ENCODE assay signal across 19 cellular contexts in the genomic region with DNA sequence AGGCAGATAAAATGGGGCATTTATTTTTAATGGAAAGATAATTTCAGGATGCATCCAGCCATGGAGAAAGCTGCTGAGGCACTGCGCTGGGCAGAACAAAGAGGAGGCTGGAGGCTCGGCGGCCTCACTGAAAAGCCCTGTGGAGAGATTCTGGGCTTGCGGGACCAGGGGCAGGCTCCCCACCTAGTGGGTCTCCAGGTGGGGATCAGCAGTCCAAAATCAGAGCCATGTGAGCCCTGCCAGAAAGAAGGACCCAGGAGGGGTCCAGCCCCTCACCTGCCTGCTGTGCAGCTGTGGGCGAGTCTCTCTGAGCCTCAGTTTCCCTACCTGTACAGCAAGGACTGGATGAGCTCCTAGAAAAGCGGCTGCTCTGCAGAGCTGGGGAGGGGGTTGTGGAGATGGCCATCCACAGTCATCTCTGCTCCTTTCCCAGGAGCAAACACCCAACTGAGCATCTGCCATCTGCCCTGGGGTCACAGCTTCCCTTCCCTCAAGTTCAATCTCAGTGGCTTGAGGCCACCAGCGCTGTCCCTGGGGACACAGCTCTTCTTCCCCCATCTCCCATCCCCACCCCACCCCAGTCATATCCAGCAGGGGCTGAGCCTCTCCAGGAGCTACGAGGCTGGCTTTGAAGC. TPM values are rescaled to one million over a fixed set of nuclear protein-coding genes. Genes with fewer than 3 reads are reported as not detected.
DNase-seq lines count a peak whose midpoint lies in the region; ATAC-seq, FAIRE-seq and TF ChIP-seq lines count a peak whose summit lies in the region.
"Had no signal": no experiment of that assay in that cellular context is flagged by ENCODE, and none has a peak within 500 bp of the region (broad histone marks: within the 10 kb centered on the region; RNA-seq: fewer than 3 reads in every experiment).

No MANE protein-coding gene starts in this region.

- H3K36me3 ChIP-seq in right lobe of liver, result no peaks in the 10 kb centered on the region
- no peaks in the 10 kb centered on the region for H3K36me3 ChIP-seq in HepG2 (replicated peaks in 1 of 2; ENCODE audit: control insufficient read depth in 1 of 2, insufficient read depth in 2 of 2, low read length in 2 of 2)
- no peaks in the 10 kb centered on the region for H3K36me3 ChIP-seq in neural cell (ENCODE audit: insufficient read depth, low read length)

- H3K9me3 ChIP-seq in right lobe of liver (no peaks in the 10 kb centered on the region), HepG2 (ENCODE audit: low read length) (no peaks in the 10 kb centered on the region), neural cell (ENCODE audit: low read length) (no peaks in the 10 kb centered on the region)

- H3K4me1 Mint-ChIP-seq in brain (peaks cover 64% of the 10 kb centered on the region), immature natural killer cell (no peaks in the 10 kb centered on the region), MCF 10A (ENCODE audit: insufficient read depth, unreplicated experiment) (no peaks in the 10 kb centered on the region)
- H3K4me1 Mint-ChIP-seq: CD8-positive, alpha-beta memory T cell; GM23338; IgD-negative memory B cell had no signal

- H3K4me2 ChIP-seq in HepG2 (ENCODE audit: low read depth, low read length) (no peak overlapping the region), neural cell (ENCODE audit: low read length) (no peak overlapping the region)
- H3K4me2 ChIP-seq: GM23338 had no signal

- DNase-seq in right lobe of liver (peak; percentile 9 to 20 (median 16)), HepG2 (ENCODE audit: low spot score) (no peak), NCI-H748 treated with DMSO at 0.1 percent for 48 hours (lab: John Stamatoyannopoulos, UW) (no peak), immature natural killer cell (no peak), MCF 10A (ENCODE audit: unreplicated experiment) (no peak)
- DNase-seq: AML-193; MV-4-11; NCI-H1417 treated with DMSO at 0.1 percent for 48 hours; NCI-H2029; NCI-H526; NK-92 treated with Interleukin-12 subunit alpha and Interleukin-12 subunit beta, amount 100 ng/mL, for 24 hours; PC-3 had no signal

- TF ChIP-seq EP300 in HepG2 (IDR thresholded peaks at IDR 0.05; ENCODE audit: low read depth in 2 of 2, low read length in 2 of 2) (no peak), HepG2 (CRISPR knock-in tag; IDR thresholded peaks at IDR 0.05; ENCODE audit: borderline replicate concordance) (no peak), neural cell (conservative IDR thresholded peaks at IDR 0.05; ENCODE audit: poor library complexity, severe bottlenecking) (no peak)

- no peaks in the 10 kb centered on the region for H3K9me2 ChIP-seq in neural cell (ENCODE audit: insufficient read depth, low read length)

- FAIRE-seq in HepG2 (lab: Jason Lieb, UNC), result no peak

- no peak for ATAC-seq in right lobe of liver
- ATAC-seq in HepG2, result no peak
- ATAC-seq: GM23338, PC-3 had no signal

- H2AFZ ChIP-seq in HepG2 (ENCODE audit: low read length) (no peak overlapping the region), neural cell (ENCODE audit: low read depth, low read length) (no peak overlapping the region)
- H2AFZ ChIP-seq: GM23338 had no signal

- H3K79me2 ChIP-seq in HepG2 (ENCODE audit: insufficient read depth, low read length) (no peaks in the 10 kb centered on the region), neural cell (replicated peaks; ENCODE audit: insufficient read depth, low read length) (no peaks in the 10 kb centered on the region)

- no peak overlapping the region for H3K4me3 ChIP-seq in right lobe of liver
- no peak overlapping the region for H3K4me3 ChIP-seq in HepG2 (replicated peaks in 1 of 3; ENCODE audit: insufficient read depth in 1 of 3, low read depth in 2 of 3, low read length in 3 of 3)
- no peak overlapping the region for H3K4me3 ChIP-seq in neural cell (ENCODE audit: low read length)
- H3K4me3 ChIP-seq: GM23338 had no signal

- H3K4me3 Mint-ChIP-seq in brain (no peak overlapping the region), immature natural killer cell (no peak overlapping the region), MCF 10A (ENCODE audit: unreplicated experiment) (no peak overlapping the region)
- H3K4me3 Mint-ChIP-seq: CD8-positive, alpha-beta memory T cell; GM23338 had no signal

- H3K4me1 ChIP-seq in right lobe of liver (no peaks in the 10 kb centered on the region), HepG2 (ENCODE audit: insufficient read depth, low read length) (no peaks in the 10 kb centered on the region)

- WGBS in right lobe of liver (ENCODE audit: insufficient coverage, low coverage, low lambda C conversion rate, missing lambda C conversion rate), result 70% methylated on average over 3 of the region's 8 CpGs
- WGBS in HepG2 (ENCODE audit: low lambda C conversion rate), result 22% methylated on average over 8 of the region's 8 CpGs

- peaks cover 6% of the 10 kb centered on the region; the same call in 1 of the 2 replicates for H4K20me1 ChIP-seq in HepG2 (ENCODE audit: insufficient read depth, low read length)
- no peaks in the 10 kb centered on the region for H4K20me1 ChIP-seq in neural cell (ENCODE audit: insufficient read depth)

- TF ChIP-seq POLR2A in right lobe of liver (IDR thresholded peaks at IDR 0.05), result no peak
- no peak for TF ChIP-seq POLR2A in HepG2 (IDR thresholded peaks at IDR 0.05; ENCODE audit: insufficient read depth in 1 of 2, low read depth in 2 of 2, low read length in 2 of 2)

- intact Hi-C loops in right lobe of liver (cut with DNase I), result loop anchor here (5.0 kb wide), 2 partner anchors 418 to 483 kb away; a partner anchor contains a TSS
- intact Hi-C loops in HepG2 (cut with micrococcal nuclease; ENCODE audit: unreplicated experiment), result no loop called here
- intact Hi-C loops in MCF 10A (cut with micrococcal nuclease), result no loop called here

- H3K9ac ChIP-seq in HepG2 (ENCODE audit: insufficient read depth, low read depth, low read length) (no peak overlapping the region), neural cell (ENCODE audit: low read length) (peak overlapping the region; percentile 1)

- no TSS peak for BruUV-seq in HepG2 (replicated peaks; lab: Mats Ljungman, UMichigan)
- BruUV-seq in MCF 10A (replicated peaks; lab: Mats Ljungman, UMichigan), result no TSS peak

- H3K9me3 Mint-ChIP-seq in brain, result peaks cover 0 to 4% (median 0%) of the 10 kb centered on the region in 5 experiments
- no peaks in the 10 kb centered on the region for H3K9me3 Mint-ChIP-seq in immature natural killer cell
- no peaks in the 10 kb centered on the region for H3K9me3 Mint-ChIP-seq in MCF 10A (ENCODE audit: unreplicated experiment)
- H3K9me3 Mint-ChIP-seq: CD8-positive, alpha-beta memory T cell; GM23338 had no signal

- H3F3A ChIP-seq in neural cell (ENCODE audit: insufficient read depth, low read length, poor library complexity, severe bottlenecking), result no peaks in the 10 kb centered on the region

- POLR2A ChIA-PET in HepG2 (lab: Yijun Ruan, JAX), result no interaction called here
- POLR2A ChIA-PET in MCF 10A (lab: Yijun Ruan, JAX), result no interaction called here

- H3K27ac Mint-ChIP-seq in brain (peak overlapping the region; percentile 29 to 90 (median 44)), immature natural killer cell (no peak overlapping the region), MCF 10A (ENCODE audit: low read depth, unreplicated experiment) (no peak overlapping the region)
- H3K27ac Mint-ChIP-seq: CD8-positive, alpha-beta memory T cell; GM23338; IgD-negative memory B cell had no signal

- TF ChIP-seq RAD21 in HepG2 (CRISPR knock-in tag; IDR thresholded peaks at IDR 0.05) (no peak), neural cell (conservative IDR thresholded peaks at IDR 0.05) (no peak)

- no peak overlapping the region for H3K27ac ChIP-seq in right lobe of liver
- no peak overlapping the region for H3K27ac ChIP-seq in HepG2 (ENCODE audit: extremely low read length, insufficient read depth, low read length)
- no peak overlapping the region for H3K27ac ChIP-seq in neural cell (ENCODE audit: low read length)

- H3K27me3 ChIP-seq in right lobe of liver (no peaks in the 10 kb centered on the region), HepG2 (ENCODE audit: control insufficient read depth in 1 of 2, insufficient read depth in 2 of 2, low read length in 2 of 2) (peaks cover 14 to 88% of the 10 kb centered on the region in 2 experiments; a peak in 4 of 5 replicates), neural cell (ENCODE audit: insufficient read depth, low read depth, low read length) (no peaks in the 10 kb centered on the region)

- TF ChIP-seq CTCF in right lobe of liver (IDR thresholded peaks at IDR 0.05) (no peak), HepG2 (CRISPR knock-in tag; IDR thresholded peaks at IDR 0.05) (no peak), brain (conservative IDR thresholded peaks at IDR 0.05) (no peak), neural cell (IDR thresholded peaks at IDR 0.05; ENCODE audit: poor library complexity, severe bottlenecking) (no peak), MCF 10A (IDR thresholded peaks at IDR 0.05; ENCODE audit: unreplicated experiment) (no peak)

- CTCF ChIA-PET in HepG2 (lab: Yijun Ruan, JAX; ENCODE audit: low intra/inter-chr PET ratio, low total read pairs), result no interaction called here
- CTCF ChIA-PET in MCF 10A (lab: Yijun Ruan, JAX), result interaction anchor here (0.6 to 2.5 kb wide), 4 partner anchors 8 to 943 kb away, joined by 3 to 11 read pairs (median 3); no protein-coding TSS in a partner anchor

- H3K27me3 Mint-ChIP-seq in brain (peaks cover 8% of the 10 kb centered on the region), immature natural killer cell (ENCODE audit: low read depth in 3 of 3) (peaks cover 0 to 2% (median 0%) of the 10 kb centered on the region in 3 donors), MCF 10A (ENCODE audit: insufficient read depth, unreplicated experiment) (peaks cover 70% of the 10 kb centered on the region)

- no peaks in the 10 kb centered on the region for H3K36me3 Mint-ChIP-seq in brain
- no peaks in the 10 kb centered on the region for H3K36me3 Mint-ChIP-seq in immature natural killer cell
- no peaks in the 10 kb centered on the region for H3K36me3 Mint-ChIP-seq in MCF 10A (ENCODE audit: insufficient read depth, unreplicated experiment)
- H3K36me3 Mint-ChIP-seq: CD8-positive, alpha-beta memory T cell; IgD-negative memory B cell had no signal

- in situ Hi-C loops in HepG2 (cut with HindIII; ENCODE audit: extremely low pct_ligation_motif_present, low pct_unique_long_range_greater_than_20kb), result no loop called here

RNA-seq across cellular contexts. Expression of a gene that starts 23.8 kb away (rescaled TPM):
- total RNA-seq in right lobe of liver (1 to 10 TPM in 4 of 6 experiments, under 1 TPM in 2; 0.35 to 4.0 (median 1.9) TPM), HepG2 (2016; rRNA removed; fragmentation: Illumina TruSeq; extraction: Trizol) (not detected in 2 replicates), MCF 10A (2022) (not detected in 2 replicates)
- total RNA-seq in HepG2 (2016; cell fraction: cytosol; rRNA removed; fragmentation: Illumina TruSeq; extraction: Trizol; ENCODE audit: low read depth), result not detected in 2 replicates
- total RNA-seq in HepG2 (2016; cell fraction: insoluble cytoplasmic fraction; rRNA removed; fragmentation: Illumina TruSeq; extraction: Trizol), result not detected in 2 replicates
- not detected in 2 replicates for total RNA-seq in HepG2 (2016; cell fraction: membrane; rRNA removed; fragmentation: Illumina TruSeq; extraction: Trizol)
- total RNA-seq in HepG2 (2016; cell fraction: nucleus; rRNA removed; fragmentation: Illumina TruSeq; extraction: Trizol), result not detected in 2 replicates
- polyA plus RNA-seq in HepG2 (2011; rRNA removed) (not detected in 2 replicates), brain (ENCODE audit: insufficient read depth, low read depth, low replicate concordance) (not detected), neural cell (not detected in 2 replicates), immature natural killer cell (not detected)
- not detected in 2 replicates for polyA plus RNA-seq in HepG2 (2011; cell fraction: cytosol; rRNA removed)
- polyA plus RNA-seq in HepG2 (2011; cell fraction: nucleus; rRNA removed), result not detected in 2 replicates
- polyA plus RNA-seq in HepG2 (2012), result not detected in 2 replicates
- polyA plus RNA-seq in HepG2 (2016; cell fraction: cytosol; fragmentation: Illumina TruSeq; extraction: Trizol; ENCODE audit: low read depth), result not detected in 2 replicates
- not detected in 2 replicates for polyA plus RNA-seq in HepG2 (2016; cell fraction: insoluble cytoplasmic fraction; fragmentation: Illumina TruSeq; extraction: Trizol; ENCODE audit: low read depth)
- polyA plus RNA-seq in HepG2 (2016; cell fraction: membrane; fragmentation: Illumina TruSeq; extraction: Trizol; ENCODE audit: low read depth), result not detected in 2 replicates
- not detected in 2 replicates for polyA plus RNA-seq in HepG2 (2016; cell fraction: nucleus; fragmentation: Illumina TruSeq; extraction: Trizol; ENCODE audit: insufficient read depth, low read depth)
- polyA minus RNA-seq in HepG2 (2011; rRNA and poly(A)+ RNA removed; ENCODE audit: low replicate concordance), result not detected in 2 replicates
- polyA minus RNA-seq in HepG2 (2011; cell fraction: cytosol; rRNA and poly(A)+ RNA removed), result not detected in 2 replicates
- polyA minus RNA-seq in HepG2 (2011; cell fraction: nucleus; rRNA and poly(A)+ RNA removed), result not detected in 2 replicates
- polyA minus RNA-seq in neural cell, result not detected in 2 replicates
- total RNA-seq: CD8-positive, alpha-beta memory T cell; Daoy; GM23338; PC-3 had no signal
- polyA plus RNA-seq: CD8-positive, alpha-beta memory T cell; GM23338; IgD-negative memory B cell had no signal

RNA-seq across cellular contexts. Expression of a gene that starts 48.8 kb away (rescaled TPM):
- under 1 TPM in 2 of 6 experiments, not detected in 4; 0.17 to 0.18 TPM for total RNA-seq in right lobe of liver
- total RNA-seq in HepG2 (2016; rRNA removed; fragmentation: Illumina TruSeq; extraction: Trizol), result not detected in 2 replicates
- not detected in 2 replicates for total RNA-seq in HepG2 (2016; cell fraction: cytosol; rRNA removed; fragmentation: Illumina TruSeq; extraction: Trizol; ENCODE audit: low read depth)
- total RNA-seq in HepG2 (2016; cell fraction: insoluble cytoplasmic fraction; rRNA removed; fragmentation: Illumina TruSeq; extraction: Trizol), result not detected in 2 replicates
- not detected in 2 replicates for total RNA-seq in HepG2 (2016; cell fraction: membrane; rRNA removed; fragmentation: Illumina TruSeq; extraction: Trizol)
- not detected in 2 replicates for total RNA-seq in HepG2 (2016; cell fraction: nucleus; rRNA removed; fragmentation: Illumina TruSeq; extraction: Trizol)
- polyA plus RNA-seq in HepG2 (2011; rRNA removed), result not detected in 2 replicates
- not detected in 2 replicates for polyA plus RNA-seq in HepG2 (2011; cell fraction: cytosol; rRNA removed)
- not detected in 2 replicates for polyA plus RNA-seq in HepG2 (2011; cell fraction: nucleus; rRNA removed)
- polyA plus RNA-seq in HepG2 (2012), result not detected in 2 replicates
- not detected in 2 replicates for polyA plus RNA-seq in HepG2 (2016; cell fraction: cytosol; fragmentation: Illumina TruSeq; extraction: Trizol; ENCODE audit: low read depth)
- polyA plus RNA-seq in HepG2 (2016; cell fraction: insoluble cytoplasmic fraction; fragmentation: Illumina TruSeq; extraction: Trizol; ENCODE audit: low read depth), result not detected in 2 replicates
- not detected in 2 replicates for polyA plus RNA-seq in HepG2 (2016; cell fraction: membrane; fragmentation: Illumina TruSeq; extraction: Trizol; ENCODE audit: low read depth)
- not detected in 2 replicates for polyA plus RNA-seq in HepG2 (2016; cell fraction: nucleus; fragmentation: Illumina TruSeq; extraction: Trizol; ENCODE audit: insufficient read depth, low read depth)
- polyA minus RNA-seq in HepG2 (2011; rRNA and poly(A)+ RNA removed; ENCODE audit: low replicate concordance), result 0.28 TPM in 1 of 2 replicates, not detected in the other
- not detected in 2 replicates for polyA minus RNA-seq in HepG2 (2011; cell fraction: cytosol; rRNA and poly(A)+ RNA removed)
- not detected in 2 replicates for polyA minus RNA-seq in HepG2 (2011; cell fraction: nucleus; rRNA and poly(A)+ RNA removed)
- 69.2 TPM for polyA plus RNA-seq in brain (ENCODE audit: insufficient read depth, low read depth, low replicate concordance)
- 20.3 and 27.5 TPM in 2 replicates for polyA plus RNA-seq in neural cell
- polyA minus RNA-seq in neural cell, result 8.2 and 9.5 TPM in 2 replicates
- polyA plus RNA-seq in immature natural killer cell, result not detected
- not detected in 2 replicates for total RNA-seq in MCF 10A (2022)
- total RNA-seq: HT-29, PC-3 had no signal
- polyA plus RNA-seq: CD8-positive, alpha-beta memory T cell; IgD-negative memory B cell had no signal

Comparison
In these comparisons a context has a peak if more than half of its experiments do, and no peak if none do; other contexts are left out.
1. DNase-seq: peak in right lobe of liver (3 of 3); none in HepG2 (single experiment), NCI-H748 treated with DMSO at 0.1 percent for 48 hours (single experiment), immature natural killer cell (0 of 3) and MCF 10A (single experiment).
2. intact Hi-C loops: an anchor here in right lobe of liver (5.0 kb wide); none called in HepG2 and MCF 10A.
3. H3K27ac Mint-ChIP-seq: peak in brain (5 of 5); none in immature natural killer cell (0 of 6) and MCF 10A (single experiment).
4. RNA of a gene that starts 48.8 kb away (polyA plus RNA-seq): 69.2 TPM in brain (single experiment) and 20.3 to 27.5 TPM in neural cell; not detected in HepG2 and not detected in immature natural killer cell; every median in the first group is over 10 times any median in the second.